Comparison of ENCODE assay signal across 18 cellular contexts in the genomic region with DNA sequence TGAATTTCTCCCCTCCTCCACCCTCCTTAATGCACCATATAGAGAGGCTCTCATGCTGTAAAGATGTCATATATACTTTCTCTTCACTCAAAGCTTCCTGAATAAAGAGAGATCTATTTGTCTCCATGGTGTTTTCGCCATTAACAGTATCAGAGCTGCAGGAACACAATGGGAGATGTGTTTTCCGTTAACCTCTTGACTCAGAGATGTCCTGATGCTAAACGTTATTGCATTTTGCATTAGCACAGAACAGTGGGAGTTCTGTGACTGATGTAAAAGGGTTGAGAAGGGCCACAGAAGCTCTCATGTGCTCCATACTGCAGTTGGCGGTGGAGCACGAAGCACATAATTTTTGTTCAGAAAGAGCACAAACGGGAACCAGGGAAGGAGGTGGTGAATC. TPM values are rescaled to one million over a fixed set of nuclear protein-coding genes. Genes with fewer than 3 reads are reported as not detected.
DNase-seq lines count a peak whose midpoint lies in the region; ATAC-seq and TF ChIP-seq lines count a peak whose summit lies in the region.
"Had no signal": no experiment of that assay in that cellular context is flagged by ENCODE, and none has a peak within 500 bp of the region (broad histone marks: within the 10 kb centered on the region; RNA-seq: fewer than 3 reads in every experiment).

No MANE protein-coding gene starts in this region.

- peaks cover 0 to 4% (median 0%) of the 10 kb centered on the region in 3 donors for H3K9me3 Mint-ChIP-seq in T-cell
- H3K9me3 Mint-ChIP-seq: activated B cell treated with CpG ODN at 0.5 μM for 24 hours had no signal

- H3K4me3 Mint-ChIP-seq in T-cell = no peak overlapping the region
- H3K4me3 Mint-ChIP-seq: activated B cell treated with CpG ODN at 0.5 μM for 24 hours; activated CD8-positive, alpha-beta memory T cell treated with anti-CD3 and anti-CD28 coated beads, Interleukin-2, amount 10 ng/mL, durations not matched to agents 7 days and 5 days; CD4-positive, CD25-positive, alpha-beta regulatory T cell had no signal

- H3K27me3 ChIP-seq in Panc1 (ENCODE audit: control insufficient read depth, insufficient read depth, low read length) (no peaks in the 10 kb centered on the region), smooth muscle cell (ENCODE audit: low read depth) (no peaks in the 10 kb centered on the region)
- H3K27me3 ChIP-seq: gastroesophageal sphincter, Peyer's patch, stomach had no signal

- no peaks in the 10 kb centered on the region for H3K9me3 ChIP-seq in Panc1 (ENCODE audit: control insufficient read depth, insufficient read depth, low read depth, low read length)
- H3K9me3 ChIP-seq in smooth muscle cell (replicated peaks; ENCODE audit: low read depth) = no peaks in the 10 kb centered on the region
- H3K9me3 ChIP-seq: gastroesophageal sphincter, Peyer's patch, prostate gland, stomach had no signal

- no peak overlapping the region for H3K4me3 ChIP-seq in Panc1 (ENCODE audit: low read depth in 2 of 2, low read length in 2 of 2)
- no peak overlapping the region for H3K4me3 ChIP-seq in smooth muscle cell
- H3K4me3 ChIP-seq: gastroesophageal sphincter, Peyer's patch, prostate gland, stomach had no signal

- H3K27ac ChIP-seq in Panc1 (ENCODE audit: low read length) (peak overlapping the region; percentile 1; the same call in 1 of the 2 replicates), smooth muscle cell (ENCODE audit: low read depth) (peak overlapping the region; percentile 88)
- H3K27ac ChIP-seq: Peyer's patch, prostate gland, stomach had no signal

- no peaks in the 10 kb centered on the region for H4K20me1 ChIP-seq in smooth muscle cell (ENCODE audit: low read depth)

- H3K27me3 Mint-ChIP-seq in T-cell = peaks cover 0 to 4% of the 10 kb centered on the region in 2 donors
- H3K27me3 Mint-ChIP-seq: activated CD8-positive, alpha-beta memory T cell treated with anti-CD3 and anti-CD28 coated beads, Interleukin-2, amount 10 ng/mL, durations not matched to agents 7 days and 5 days; CD4-positive, CD25-positive, alpha-beta regulatory T cell had no signal

- in situ Hi-C loops in Panc1 (cut with HindIII; ENCODE audit: low pct_unique_long_range_greater_than_20kb, low sequenced_read_pairs) = no loop called here

- peak overlapping the region; percentile 9 for H3K4me2 ChIP-seq in smooth muscle cell

- intact Hi-C loops in Panc1 (cut with micrococcal nuclease; ENCODE audit: unreplicated experiment) = no loop called here

- no peaks in the 10 kb centered on the region for H3K36me3 Mint-ChIP-seq in T-cell
- H3K36me3 Mint-ChIP-seq: activated CD8-positive, alpha-beta memory T cell treated with anti-CD3 and anti-CD28 coated beads, Interleukin-2, amount 10 ng/mL, durations not matched to agents 7 days and 5 days; CD4-positive, CD25-positive, alpha-beta regulatory T cell had no signal

- TF ChIP-seq CTCF in Panc1 (IDR thresholded peaks at IDR 0.05) (no peak), smooth muscle cell (IDR thresholded peaks at IDR 0.05; ENCODE audit: borderline replicate concordance, insufficient read depth, poor library complexity, severe bottlenecking) (no peak)

- no peak overlapping the region for H2AFZ ChIP-seq in smooth muscle cell (ENCODE audit: low read depth)

- POLR2A ChIA-PET in Panc1 (lab: Charles Lee) = no interaction called here
- POLR2A ChIA-PET in T-cell (lab: Charles Lee) = no interaction called here

- peaks cover 18% of the 10 kb centered on the region for H3F3A ChIP-seq in smooth muscle cell (ENCODE audit: low read depth)

- H3K4me1 ChIP-seq in Panc1 (ENCODE audit: control insufficient read depth, insufficient read depth, low read length) (peaks cover 57% of the 10 kb centered on the region), smooth muscle cell (ENCODE audit: low read depth) (peaks cover 20% of the 10 kb centered on the region)
- H3K4me1 ChIP-seq: Peyer's patch had no signal

- 74% methylated on average over 6 of the region's 6 CpGs for WGBS in smooth muscle cell (ENCODE audit: low lambda C conversion rate)

- H3K9ac ChIP-seq in smooth muscle cell (ENCODE audit: low read depth) = no peak overlapping the region

- no TSS peak for BruUV-seq in Panc1 (replicated peaks; lab: Mats Ljungman, UMichigan)

- H3K27ac Mint-ChIP-seq in T-cell = no peak overlapping the region
- H3K27ac Mint-ChIP-seq: activated B cell treated with CpG ODN at 0.5 μM for 24 hours; activated CD8-positive, alpha-beta memory T cell treated with anti-CD3 and anti-CD28 coated beads, Interleukin-2, amount 10 ng/mL, durations not matched to agents 7 days and 5 days had no signal

- ATAC-seq in Panc1 = no peak
- no peak for ATAC-seq in HG03354 (IDR thresholded peaks at IDR 0.05; ENCODE audit: poor library complexity, severe bottlenecking, unreplicated experiment)
- ATAC-seq in T-cell (replicated peaks in 1 of 4) = no peak
- ATAC-seq: activated CD8-positive, alpha-beta memory T cell treated with anti-CD3 and anti-CD28 coated beads, Interleukin-2, amount 10 ng/mL, durations not matched to agents 7 days and 5 days; gastroesophageal sphincter had no signal

- H3K4me1 Mint-ChIP-seq in T-cell = no peaks in the 10 kb centered on the region
- H3K4me1 Mint-ChIP-seq: activated B cell treated with CpG ODN at 0.5 μM for 24 hours; activated CD8-positive, alpha-beta memory T cell treated with anti-CD3 and anti-CD28 coated beads, Interleukin-2, amount 10 ng/mL, durations not matched to agents 7 days and 5 days; CD4-positive, CD25-positive, alpha-beta regulatory T cell had no signal

- H3K36me3 ChIP-seq in Panc1 (ENCODE audit: control insufficient read depth, insufficient read depth, low read length) (no peaks in the 10 kb centered on the region), smooth muscle cell (ENCODE audit: low read depth) (no peaks in the 10 kb centered on the region)
- H3K36me3 ChIP-seq: gastroesophageal sphincter, Peyer's patch, prostate gland, stomach had no signal

- H3K79me2 ChIP-seq in smooth muscle cell (ENCODE audit: low read depth) = peaks cover 31% of the 10 kb centered on the region

- CTCF ChIA-PET in Panc1 (lab: Charles Lee) (no interaction called here), T-cell (lab: Charles Lee) (no interaction called here)

- DNase-seq in NCI-H187 (lab: John Stamatoyannopoulos, UW) (peak; percentile 80 to 88), Panc1 (ENCODE audit: low read depth, low spot score) (no peak), globus pallidus (ENCODE audit: low spot score) (peak; percentile 79), smooth muscle cell (lab: John Stamatoyannopoulos, UW; ENCODE audit: unreplicated experiment) (no peak), T-cell (no peak)
- no peak for DNase-seq in activated CD4-positive, alpha-beta T cell treated with anti-CD3 and anti-CD28 coated beads, Interleukin-2, amount 50 U/mL, for 4 hours
- DNase-seq: activated B cell treated with CpG ODN at 0.5 μM for 24 hours; activated CD8-positive, alpha-beta memory T cell treated with anti-CD3 and anti-CD28 coated beads, Interleukin-2, amount 10 ng/mL, durations not matched to agents 7 days and 5 days; activated gamma-delta T cell; CD4-positive, CD25-positive, alpha-beta regulatory T cell; effector memory CD4-positive, alpha-beta T cell; NCI-H446 treated with DMSO at 0.1 percent for 48 hours; Peyer's patch; stomach had no signal

RNA-seq across cellular contexts. Expression of a gene that starts 25.7 kb away (rescaled TPM):
- total RNA-seq in Panc1 (2021; ENCODE audit: unreplicated experiment) (0.41 TPM), smooth muscle cell (2.3 and 4.7 TPM in 2 replicates), T-cell (not detected)
- polyA plus RNA-seq in Panc1 (2012; ENCODE audit: insufficient read length) = not detected
- polyA plus RNA-seq in smooth muscle cell = 0.18 TPM in 1 of 2 replicates, not detected in the other
- total RNA-seq: activated B cell treated with CpG ODN at 0.5 μM for 24 hours; activated CD8-positive, alpha-beta memory T cell treated with anti-CD3 and anti-CD28 coated beads, Interleukin-2, amount 10 ng/mL, durations not matched to agents 7 days and 5 days; CD4-positive, CD25-positive, alpha-beta regulatory T cell; H1; Peyer's patch had no signal
- polyA plus RNA-seq: CD4-positive, CD25-positive, alpha-beta regulatory T cell; H1; stomach had no signal

Comparison
In these comparisons a context has a peak if more than half of its experiments do, and no peak if none do; other contexts are left out.
1. DNase-seq: peak in NCI-H187 (2 of 2) and globus pallidus (single experiment); none in Panc1 (single experiment), smooth muscle cell (single experiment), activated CD4-positive, alpha-beta T cell treated with anti-CD3 and anti-CD28 coated beads, Interleukin-2, amount 50 U/mL, for 4 hours (0 of 2) and T-cell (0 of 34).